ENCODE assay signal across 7 cellular contexts in genomic region chr19:31520633-31521032, GRCh38.
"Had no signal": no experiment of that assay in that cellular context is flagged by ENCODE, and none has a peak within 500 bp of the region (broad histone marks: within the 10 kb centered on the region; RNA-seq: fewer than 3 reads in every experiment).

No MANE protein-coding gene starts in this region.

- H2AFZ ChIP-seq: GM23338 had no signal

- H3K9ac ChIP-seq: KMS-11 had no signal

- H3K4me3 Mint-ChIP-seq: GM23338, H9, HFFc6 had no signal

- H3K27ac ChIP-seq: KMS-11 had no signal

- H3K4me3 ChIP-seq: GM23338 had no signal

- H3K27ac Mint-ChIP-seq: GM23338, H9, HFFc6 had no signal

- ATAC-seq: GM23338 had no signal

- H3K4me2 ChIP-seq: GM23338, KMS-11 had no signal

- DNase-seq: HCEC 1CT, HFFc6, IMR-90, KBM-7 had no signal
